In genomic region chr17:65371702-65372101, GRCh38 we compare ENCODE assay signal across 13 cellular contexts.
A peak's percentile ranks its signal among the peaks of the same experiment; 100 is the strongest.
DNase-seq lines count a peak whose midpoint lies in the region; ATAC-seq and TF ChIP-seq lines count a peak whose summit lies in the region.
"Had no signal": no experiment of that assay in that cellular context is flagged by ENCODE, and none has a peak within 500 bp of the region (broad histone marks: within the 10 kb centered on the region; RNA-seq: fewer than 3 reads in every experiment).

No MANE protein-coding gene starts in this region.

- 63 to 74% (median 68%) methylated on average over 2 of the region's 2 CpGs for WGBS in heart left ventricle, 4 donors

- H3K36me3 ChIP-seq in heart left ventricle = no peaks in the 10 kb centered on the region

- H3K27me3 ChIP-seq in heart left ventricle = peaks cover 0 to 19% (median 0%) of the 10 kb centered on the region in 9 donors

- intact Hi-C loops in heart left ventricle (cut with DNase I) = no loop called here

- H3K4me3 ChIP-seq in heart left ventricle = no peak overlapping the region

- TF ChIP-seq POLR2A in heart left ventricle (IDR thresholded peaks at IDR 0.05) = no peak

- ATAC-seq in heart left ventricle (peak in 3 of 4 donors; percentile 33 to 39 (median 36)), GM19328 (IDR thresholded peaks at IDR 0.05; ENCODE audit: unreplicated experiment) (no peak)

- no peak overlapping the region for H3K27ac ChIP-seq in heart left ventricle

- no peaks in the 10 kb centered on the region for H3K9me3 ChIP-seq in heart left ventricle

- H3K4me1 ChIP-seq in heart left ventricle = no peaks in the 10 kb centered on the region

- DNase-seq in Ammon's horn (ENCODE audit: low spot score) (peak; percentile 19), LoVo (ENCODE audit: low spot score) (peak; percentile 34), heart left ventricle (peak in 3 of 5 donors; percentile 21 to 64 (median 35)), midbrain (lab: John Stamatoyannopoulos, UW) (peak; percentile 11), NCI-H510A (lab: John Stamatoyannopoulos, UW) (no peak), NK-92 (lab: John Stamatoyannopoulos, UW; ENCODE audit: unreplicated experiment) (no peak)
- DNase-seq in activated CD4-positive, alpha-beta T cell treated with anti-CD3 and anti-CD28 coated beads for 48 hours = no peak
- DNase-seq: CD4-positive, CD25-positive, alpha-beta regulatory T cell; DMS153; mammary epithelial cell; NCI-H187 treated with DMSO at 0.1 percent for 48 hours; OCI-M1 had no signal

- TF ChIP-seq CTCF in heart left ventricle (IDR thresholded peaks at IDR 0.05) = no peak

Comparison
In these comparisons a context has a peak if more than half of its experiments do, and no peak if none do; other contexts are left out.
1. DNase-seq: peak in Ammon's horn (single experiment), LoVo (single experiment), heart left ventricle (3 of 5) and midbrain (single experiment); none in NCI-H510A (single experiment), activated CD4-positive, alpha-beta T cell treated with anti-CD3 and anti-CD28 coated beads for 48 hours (single experiment) and NK-92 (single experiment).